In genomic region chr7:156754222-156754621, GRCh38 we compare ENCODE assay signal across 1 cellular context.
TF ChIP-seq lines count a peak whose summit lies in the region.

No MANE protein-coding gene starts in this region.

TF ChIP-seq in endothelial cell of umbilical vein, 7 proteins besides CTCF, POLR2A, EP300 and RAD21:
- no peak for TF ChIP-seq POLR2AphosphoS5 (IDR thresholded peaks at IDR 0.05; ENCODE audit: insufficient read depth, low read depth, low read length)
- TF ChIP-seq MYC (IDR thresholded peaks at IDR 0.05; ENCODE audit: low read depth, low read length) = no peak
- TF ChIP-seq EZH2 (IDR thresholded peaks at IDR 0.05; ENCODE audit: borderline replicate concordance, low read depth, low read length, severe bottlenecking) = no peak
- no peak for TF ChIP-seq FOS (IDR thresholded peaks at IDR 0.05; ENCODE audit: borderline replicate concordance, insufficient read depth, low read length)
- TF ChIP-seq MAX (IDR thresholded peaks at IDR 0.05; ENCODE audit: insufficient read depth, insufficient read length) = no peak
- TF ChIP-seq GATA2 (IDR thresholded peaks at IDR 0.05; ENCODE audit: insufficient read depth, insufficient read length, low read depth, low read length) = no peak
- TF ChIP-seq JUN (IDR thresholded peaks at IDR 0.05; ENCODE audit: borderline replicate concordance, insufficient read depth, insufficient read length, low read depth) = no peak
